9 cellular contexts compared by ENCODE assay signal in genomic region chr1:13725714-13726175, GRCh38. TPM values are rescaled to one million over a fixed set of nuclear protein-coding genes. Genes with fewer than 3 reads are reported as not detected.
DNase-seq lines count a peak whose midpoint lies in the region; FAIRE-seq and TF ChIP-seq lines count a peak whose summit lies in the region.
"Had no signal": no experiment of that assay in that cellular context is flagged by ENCODE, and none has a peak within 500 bp of the region (broad histone marks: within the 10 kb centered on the region; RNA-seq: fewer than 3 reads in every experiment).

No MANE protein-coding gene starts in this region.

- H3K9me3 ChIP-seq in parathyroid adenoma (ENCODE audit: control insufficient read depth, low read length) = no peaks in the 10 kb centered on the region

- no peak for DNase-seq in D721Med (ENCODE audit: insufficient read length, low spot score)
- peak in 1 of 2 experiments; percentile 72 for DNase-seq in HL-60 (ENCODE audit: low read depth in 1 of 2, low spot score in 1 of 2)
- DNase-seq in activated CD4-positive, alpha-beta T cell treated with anti-CD3 and anti-CD28 coated beads for 4 hours = peak; percentile 46 to 62
- DNase-seq in endothelial cell (ENCODE audit: low spot score) = peak; percentile 43
- DNase-seq in substantia nigra (lab: John Stamatoyannopoulos, UW) = no peak
- DNase-seq in NCI-H2029 treated with DMSO at 0.1 percent for 48 hours (lab: John Stamatoyannopoulos, UW) = no peak
- no peak for DNase-seq in ureter (ENCODE audit: low spot score)

- peaks cover 6% of the 10 kb centered on the region for H3K4me1 Mint-ChIP-seq in endothelial cell (ENCODE audit: unreplicated experiment)

- H3K4me3 ChIP-seq in HL-60 (replicated peaks; ENCODE audit: insufficient read depth, low read length) (no peak overlapping the region), parathyroid adenoma (ENCODE audit: low read depth, low read length) (no peak overlapping the region)

- no peak overlapping the region for H2AFZ ChIP-seq in parathyroid adenoma

- H3K4me1 ChIP-seq in parathyroid adenoma = no peaks in the 10 kb centered on the region

- no peaks in the 10 kb centered on the region for H3K9me3 Mint-ChIP-seq in endothelial cell (ENCODE audit: unreplicated experiment)

- FAIRE-seq in D721Med (lab: Jason Lieb, UNC) = no peak
- FAIRE-seq: TTC549 had no signal

- peak overlapping the region; percentile 86 for H3K27ac ChIP-seq in HL-60 (replicated peaks)
- no peak overlapping the region for H3K27ac ChIP-seq in parathyroid adenoma
- no peak overlapping the region for H3K27ac ChIP-seq in substantia nigra (ENCODE audit: low read depth, low read length, poor library complexity, severe bottlenecking)

- peaks cover 2% of the 10 kb centered on the region for H3K79me2 ChIP-seq in parathyroid adenoma

- no peak overlapping the region for H3K4me2 ChIP-seq in parathyroid adenoma (ENCODE audit: low read length)

- no peak overlapping the region for H3K27ac Mint-ChIP-seq in endothelial cell (ENCODE audit: unreplicated experiment)

- H3K9ac ChIP-seq in parathyroid adenoma = no peak overlapping the region

- H3K4me3 Mint-ChIP-seq in endothelial cell (ENCODE audit: unreplicated experiment) = no peak overlapping the region

- no peaks in the 10 kb centered on the region for H3K36me3 ChIP-seq in parathyroid adenoma (ENCODE audit: control insufficient read depth, insufficient read depth, low read length)

- TF ChIP-seq CTCF in D721Med (IDR thresholded peaks at IDR 0.05; ENCODE audit: insufficient read depth, missing control alignments) (peak; percentile 31), HL-60 (IDR thresholded peaks at IDR 0.05; ENCODE audit: insufficient read depth, low read length) (peak; percentile 40), endothelial cell (IDR thresholded peaks at IDR 0.05; ENCODE audit: unreplicated experiment) (no peak), parathyroid adenoma (IDR thresholded peaks at IDR 0.05) (peak; percentile 40)

- no peaks in the 10 kb centered on the region for H3K27me3 Mint-ChIP-seq in endothelial cell (ENCODE audit: unreplicated experiment)

- no peaks in the 10 kb centered on the region for H3K27me3 ChIP-seq in HL-60 (ENCODE audit: insufficient read depth, poor library complexity, severe bottlenecking)
- no peaks in the 10 kb centered on the region for H3K27me3 ChIP-seq in parathyroid adenoma (ENCODE audit: control insufficient read depth, insufficient read depth, low read length)

- H3K36me3 Mint-ChIP-seq in endothelial cell (ENCODE audit: low read depth, unreplicated experiment) = no peaks in the 10 kb centered on the region

RNA-seq across cellular contexts. Expression of gene PRDM2, which starts 25.8 kb away (rescaled TPM):
- 49.7 TPM for total RNA-seq in endothelial cell (ENCODE audit: unreplicated experiment)
- total RNA-seq in ureter = 83.1 TPM

Comparison
In these comparisons a context has a peak if more than half of its experiments do, and no peak if none do; other contexts are left out.
1. DNase-seq: peak in activated CD4-positive, alpha-beta T cell treated with anti-CD3 and anti-CD28 coated beads for 4 hours (2 of 2) and endothelial cell (single experiment); none in D721Med (single experiment), substantia nigra (0 of 49), NCI-H2029 treated with DMSO at 0.1 percent for 48 hours (single experiment) and ureter (single experiment).